Comparison of ENCODE assay signal across 14 cellular contexts in the genomic region with DNA sequence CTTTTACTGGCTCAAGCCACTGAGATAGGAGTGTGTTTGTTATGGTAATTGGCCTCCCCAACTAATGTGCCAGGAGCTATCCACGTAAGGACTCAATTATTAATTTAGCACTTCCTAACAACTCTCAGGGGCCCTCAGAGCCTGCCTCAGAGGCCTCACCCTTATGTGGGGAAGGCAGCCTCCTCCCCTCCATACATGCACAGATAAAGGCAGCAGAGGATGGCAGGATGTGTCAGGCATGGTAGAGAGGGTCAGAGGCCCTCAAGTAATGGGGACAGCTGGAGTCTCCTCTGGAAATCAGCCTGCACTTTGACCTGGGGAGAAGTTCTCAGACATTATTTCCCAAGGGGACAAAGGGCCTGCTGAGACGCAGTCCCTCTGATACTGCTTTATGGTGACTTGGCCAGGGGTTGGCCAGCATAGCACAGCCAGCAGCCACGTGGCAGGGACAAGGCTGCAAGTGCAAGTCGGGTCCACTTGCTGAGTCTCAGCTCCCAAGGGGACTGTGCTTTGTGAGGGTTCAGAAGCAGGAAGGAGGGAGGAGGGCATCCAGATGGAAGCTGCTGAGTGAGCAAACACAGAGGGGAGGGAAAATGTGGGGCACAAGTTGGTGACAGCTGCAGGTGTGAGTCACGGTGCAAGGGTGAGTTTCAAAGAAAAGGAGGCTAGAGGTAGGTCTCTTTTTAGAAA. TPM values are rescaled to one million over a fixed set of nuclear protein-coding genes. Genes with fewer than 3 reads are reported as not detected.
DNase-seq lines count a peak whose midpoint lies in the region; ATAC-seq and TF ChIP-seq lines count a peak whose summit lies in the region.
"Had no signal": no experiment of that assay in that cellular context is flagged by ENCODE, and none has a peak within 500 bp of the region (broad histone marks: within the 10 kb centered on the region; RNA-seq: fewer than 3 reads in every experiment).

No MANE protein-coding gene starts in this region.

- peak; percentile 47 for ATAC-seq in activated CD8-positive, alpha-beta T cell treated with anti-CD3 and anti-CD28 coated beads for 36 hours
- no peak for ATAC-seq in activated CD8-positive, alpha-beta T cell treated with anti-CD3 and anti-CD28 coated beads, Interleukin-2, amount 10 ng/mL, durations not matched to agents 7 days and 5 days
- no peak for ATAC-seq in HG02763 (IDR thresholded peaks at IDR 0.05; ENCODE audit: unreplicated experiment)

- H3K14ac ChIP-seq in mesenchymal stem cell (ENCODE audit: low read length in 2 of 2): peak overlapping the region in 1 of 2 experiments; percentile 35

- H3K36me3 Mint-ChIP-seq in activated CD8-positive, alpha-beta T cell treated with anti-CD3 and anti-CD28 coated beads for 36 hours (ENCODE audit: low read depth): no peaks in the 10 kb centered on the region
- H3K36me3 Mint-ChIP-seq in activated CD8-positive, alpha-beta T cell treated with anti-CD3 and anti-CD28 coated beads, Interleukin-2, amount 10 ng/mL, durations not matched to agents 7 days and 5 days (ENCODE audit: low read depth): no peaks in the 10 kb centered on the region

- no peak overlapping the region for H3K27ac Mint-ChIP-seq in activated CD8-positive, alpha-beta T cell treated with anti-CD3 and anti-CD28 coated beads for 36 hours
- H3K27ac Mint-ChIP-seq in activated CD8-positive, alpha-beta T cell treated with anti-CD3 and anti-CD28 coated beads, Interleukin-2, amount 10 ng/mL, durations not matched to agents 7 days and 5 days: no peak overlapping the region

- no peak for DNase-seq in activated CD8-positive, alpha-beta T cell treated with anti-CD3 and anti-CD28 coated beads for 36 hours
- no peak for DNase-seq in activated CD8-positive, alpha-beta T cell treated with anti-CD3 and anti-CD28 coated beads, Interleukin-2, amount 10 ng/mL, durations not matched to agents 7 days and 5 days
- DNase-seq in NCI-H2171 treated with DMSO at 0.1 percent for 48 hours (lab: John Stamatoyannopoulos, UW) (peak; percentile 72), islet precursor cell (peak; percentile 41), mesenchymal stem cell (no peak), hippocampal formation (lab: John Stamatoyannopoulos, UW) (no peak)
- DNase-seq: mesendoderm; NCI-H526 treated with DMSO at 0.1 percent for 48 hours; posterior cingulate gyrus; stimulated activated CD4-positive, alpha-beta T cell treated with anti-CD3 and anti-CD28 coated beads, Interleukin-2, amount 100 ng/mL, for 24 hours had no signal

- peaks cover 4 to 50% (median 36%) of the 10 kb centered on the region in 5 donors for H3K4me1 ChIP-seq in subcutaneous abdominal adipose tissue (ENCODE audit: control insufficient read depth in 5 of 5, insufficient read depth in 5 of 5, low read length in 5 of 5)
- H3K4me1 ChIP-seq in mesenchymal stem cell (ENCODE audit: control insufficient read depth, insufficient read depth, low read depth, low read length): no peaks in the 10 kb centered on the region
- H3K4me1 ChIP-seq: SJSA1 had no signal

- H2BK12ac ChIP-seq in mesenchymal stem cell (ENCODE audit: low read length in 2 of 2): no peak overlapping the region

- H3K27me3 Mint-ChIP-seq in activated CD8-positive, alpha-beta T cell treated with anti-CD3 and anti-CD28 coated beads for 36 hours: peaks cover 4% of the 10 kb centered on the region
- H3K27me3 Mint-ChIP-seq in activated CD8-positive, alpha-beta T cell treated with anti-CD3 and anti-CD28 coated beads, Interleukin-2, amount 10 ng/mL, durations not matched to agents 7 days and 5 days (ENCODE audit: low read depth): peaks cover 6% of the 10 kb centered on the region

- no peak overlapping the region for H4K91ac ChIP-seq in mesenchymal stem cell (ENCODE audit: low read length)

- H3K4me3 Mint-ChIP-seq in activated CD8-positive, alpha-beta T cell treated with anti-CD3 and anti-CD28 coated beads for 36 hours: no peak overlapping the region
- H3K4me3 Mint-ChIP-seq in activated CD8-positive, alpha-beta T cell treated with anti-CD3 and anti-CD28 coated beads, Interleukin-2, amount 10 ng/mL, durations not matched to agents 7 days and 5 days: no peak overlapping the region

- no peaks in the 10 kb centered on the region for H3K27me3 ChIP-seq in subcutaneous abdominal adipose tissue (ENCODE audit: control insufficient read depth in 5 of 5, insufficient read depth in 4 of 5, low read length in 5 of 5)
- H3K27me3 ChIP-seq in mesenchymal stem cell (ENCODE audit: control insufficient read depth in 1 of 2, insufficient read depth in 1 of 2, low read length in 2 of 2): peaks cover 0 to 41% of the 10 kb centered on the region in 2 experiments
- H3K27me3 ChIP-seq: SJSA1 had no signal

- H3K4me1 Mint-ChIP-seq in activated CD8-positive, alpha-beta T cell treated with anti-CD3 and anti-CD28 coated beads for 36 hours (ENCODE audit: low read depth): no peaks in the 10 kb centered on the region
- H3K4me1 Mint-ChIP-seq in activated CD8-positive, alpha-beta T cell treated with anti-CD3 and anti-CD28 coated beads, Interleukin-2, amount 10 ng/mL, durations not matched to agents 7 days and 5 days (ENCODE audit: low read depth): no peaks in the 10 kb centered on the region

- H3K4me3 ChIP-seq in subcutaneous abdominal adipose tissue (ENCODE audit: low read depth in 1 of 5, low read length in 5 of 5) (no peak overlapping the region), mesenchymal stem cell (ENCODE audit: insufficient read depth in 1 of 2, low read depth in 1 of 2, low read length in 2 of 2) (no peak overlapping the region)
- H3K4me3 ChIP-seq: SJSA1 had no signal

- H3K4ac ChIP-seq in mesenchymal stem cell (ENCODE audit: low read depth in 1 of 2, low read length in 2 of 2): no peak overlapping the region

- no peaks in the 10 kb centered on the region for H3K9me3 Mint-ChIP-seq in activated CD8-positive, alpha-beta T cell treated with anti-CD3 and anti-CD28 coated beads for 36 hours
- H3K9me3 Mint-ChIP-seq in activated CD8-positive, alpha-beta T cell treated with anti-CD3 and anti-CD28 coated beads, Interleukin-2, amount 10 ng/mL, durations not matched to agents 7 days and 5 days (ENCODE audit: insufficient read depth): no peaks in the 10 kb centered on the region

- H2BK120ac ChIP-seq in mesenchymal stem cell (ENCODE audit: low read depth, low read length): no peak overlapping the region

- H2AFZ ChIP-seq in mesenchymal stem cell (ENCODE audit: low read depth, low read length): no peak overlapping the region

- no peak for TF ChIP-seq CTCF in activated CD8-positive, alpha-beta T cell treated with anti-CD3 and anti-CD28 coated beads for 36 hours (IDR thresholded peaks at IDR 0.05)

- POLR2A ChIA-PET in activated CD8-positive, alpha-beta T cell treated with anti-CD3 and anti-CD28 coated beads for 36 hours (lab: Charles Lee): no interaction called here
- POLR2A ChIA-PET in activated CD8-positive, alpha-beta T cell treated with anti-CD3 and anti-CD28 coated beads, Interleukin-2, amount 10 ng/mL, durations not matched to agents 7 days and 5 days (lab: Charles Lee): interaction anchor here (0.6 kb wide), 1 partner anchor 60 kb away, joined by 3 read pairs; no protein-coding TSS in a partner anchor

- CTCF ChIA-PET in activated CD8-positive, alpha-beta T cell treated with anti-CD3 and anti-CD28 coated beads for 36 hours (lab: Charles Lee): interaction anchor here (1.6 to 1.7 kb wide), 2 partner anchors 29 to 68 kb away, joined by 4 to 5 read pairs; no protein-coding TSS in a partner anchor
- CTCF ChIA-PET in activated CD8-positive, alpha-beta T cell treated with anti-CD3 and anti-CD28 coated beads, Interleukin-2, amount 10 ng/mL, durations not matched to agents 7 days and 5 days (lab: Charles Lee): interaction anchor here (1.1 to 2.0 kb wide), 2 partner anchors 12 to 29 kb away, joined by 3 to 7 read pairs; no protein-coding TSS in a partner anchor

- H3K36me3 ChIP-seq in subcutaneous abdominal adipose tissue (ENCODE audit: control insufficient read depth in 5 of 5, insufficient read depth in 5 of 5, low read length in 5 of 5) (no peaks in the 10 kb centered on the region), mesenchymal stem cell (ENCODE audit: control insufficient read depth in 1 of 2, insufficient read depth in 2 of 2, low read depth in 1 of 2, low read length in 2 of 2) (no peaks in the 10 kb centered on the region)
- H3K36me3 ChIP-seq: SJSA1 had no signal

- H3K27ac ChIP-seq in subcutaneous abdominal adipose tissue (ENCODE audit: low read depth, low read length) (peak overlapping the region; percentile 74), mesenchymal stem cell (ENCODE audit: low read length, poor library complexity, severe bottlenecking) (no peak overlapping the region)
- H3K27ac ChIP-seq: HL-60, SJSA1 had no signal

- H3K9me3 ChIP-seq in subcutaneous abdominal adipose tissue (ENCODE audit: control insufficient read depth in 5 of 5, low read length in 5 of 5) (no peaks in the 10 kb centered on the region), mesenchymal stem cell (ENCODE audit: control insufficient read depth, low read length) (no peaks in the 10 kb centered on the region)
- H3K9me3 ChIP-seq: SJSA1 had no signal

- no peak overlapping the region for H3K9ac ChIP-seq in subcutaneous abdominal adipose tissue (ENCODE audit: low read length in 5 of 5)
- no peak overlapping the region for H3K9ac ChIP-seq in mesenchymal stem cell (ENCODE audit: low read length)

- H3K79me1 ChIP-seq in mesenchymal stem cell (replicated peaks; ENCODE audit: low read length, poor library complexity, severe bottlenecking): no peaks in the 10 kb centered on the region

- no peak overlapping the region for H3K23ac ChIP-seq in mesenchymal stem cell (ENCODE audit: low read length in 2 of 2)

- no peak overlapping the region for H3K4me2 ChIP-seq in mesenchymal stem cell (ENCODE audit: low read length, poor library complexity, severe bottlenecking)

- H3K18ac ChIP-seq in mesenchymal stem cell (ENCODE audit: low read depth in 1 of 2, low read length in 2 of 2): no peak overlapping the region

- no peak overlapping the region for H4K8ac ChIP-seq in mesenchymal stem cell (ENCODE audit: low read length)

- H2BK5ac ChIP-seq in mesenchymal stem cell (ENCODE audit: low read depth, low read length, poor library complexity, severe bottlenecking): no peak overlapping the region

- 67% methylated on average over 4 of the region's 5 CpGs for WGBS in mesenchymal stem cell

- no peak overlapping the region for H2BK15ac ChIP-seq in mesenchymal stem cell (ENCODE audit: low read depth, poor library complexity, severe bottlenecking)

- no peak overlapping the region for H2AK5ac ChIP-seq in mesenchymal stem cell (ENCODE audit: low read length, severe bottlenecking)

- intact Hi-C loops in activated CD8-positive, alpha-beta T cell treated with anti-CD3 and anti-CD28 coated beads for 36 hours (cut with micrococcal nuclease): no loop called here

RNA-seq across cellular contexts. Expression of a gene that starts 17.0 kb away (rescaled TPM):
- not detected for total RNA-seq in activated CD8-positive, alpha-beta T cell treated with anti-CD3 and anti-CD28 coated beads for 36 hours
- total RNA-seq in activated CD8-positive, alpha-beta T cell treated with anti-CD3 and anti-CD28 coated beads, Interleukin-2, amount 10 ng/mL, durations not matched to agents 7 days and 5 days: not detected
- polyA plus RNA-seq in mesenchymal stem cell (2013, experiment 1 of 2): not detected
- polyA plus RNA-seq in mesenchymal stem cell (2013, experiment 2 of 2): not detected
- total RNA-seq: SJSA1 had no signal

RNA-seq across cellular contexts. Expression of a gene that starts 33.9 kb away (rescaled TPM):
- 1 to 10 TPM; 1.7 to 1.8 TPM for total RNA-seq in activated CD8-positive, alpha-beta T cell treated with anti-CD3 and anti-CD28 coated beads for 36 hours
- total RNA-seq in activated CD8-positive, alpha-beta T cell treated with anti-CD3 and anti-CD28 coated beads, Interleukin-2, amount 10 ng/mL, durations not matched to agents 7 days and 5 days: under 1 TPM; 0.37 to 0.76 TPM
- 0.35 TPM for polyA plus RNA-seq in mesenchymal stem cell (2013, experiment 1 of 2)
- polyA plus RNA-seq in mesenchymal stem cell (2013, experiment 2 of 2): 0.56 TPM
- total RNA-seq: SJSA1 had no signal

Comparison
In these comparisons a context has a peak if more than half of its experiments do, and no peak if none do; other contexts are left out.
1. DNase-seq: peak in NCI-H2171 treated with DMSO at 0.1 percent for 48 hours (single experiment) and islet precursor cell (single experiment); none in activated CD8-positive, alpha-beta T cell treated with anti-CD3 and anti-CD28 coated beads for 36 hours (single experiment), activated CD8-positive, alpha-beta T cell treated with anti-CD3 and anti-CD28 coated beads, Interleukin-2, amount 10 ng/mL, durations not matched to agents 7 days and 5 days (single experiment), mesenchymal stem cell (single experiment) and hippocampal formation (0 of 2).